ENCODE assay signal across 7 cellular contexts in the genomic region with DNA sequence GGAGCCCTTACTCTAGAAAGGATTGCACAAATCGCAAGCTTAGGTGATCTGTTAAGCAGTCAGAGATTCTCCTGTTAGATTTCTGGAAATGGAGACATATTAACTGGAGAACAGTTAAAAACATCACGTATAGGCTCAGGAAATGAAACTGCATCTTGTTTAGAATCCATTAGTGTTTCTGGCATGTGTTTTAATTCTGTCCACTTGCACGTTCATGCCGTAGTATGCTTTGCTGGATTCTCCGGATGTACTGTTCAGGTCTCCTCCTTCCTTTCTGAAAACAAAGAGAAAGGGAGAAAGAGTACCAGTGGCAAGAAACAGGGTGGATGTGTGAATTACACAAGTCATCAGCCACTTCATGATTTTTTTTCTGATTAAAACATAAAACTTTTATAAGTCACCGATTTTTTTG.
DNase-seq lines count a peak whose midpoint lies in the region; ATAC-seq and TF ChIP-seq lines count a peak whose summit lies in the region.

No MANE protein-coding gene starts in this region.

- H3K4me3 ChIP-seq in NB4 (ENCODE audit: low read depth, low read length) (peak overlapping the region; percentile 21), choroid plexus epithelial cell (ENCODE audit: low read depth, low read length) (peak overlapping the region; percentile 78), muscle layer of duodenum (ENCODE audit: low read depth in 1 of 2, low read length in 2 of 2) (peak overlapping the region; percentile 96 to 98)

- no peak for TF ChIP-seq CTCF in GM10266 (IDR thresholded peaks at IDR 0.05; ENCODE audit: control insufficient read depth, insufficient read depth, low read depth, missing control alignments)
- TF ChIP-seq CTCF in NB4 (IDR thresholded peaks at IDR 0.05; ENCODE audit: low read depth, low read length), result no peak
- no peak for TF ChIP-seq CTCF in choroid plexus epithelial cell (conservative IDR thresholded peaks at IDR 0.05; ENCODE audit: low read depth, low read length)

- DNase-seq in GM10266 (ENCODE audit: extremely low spot score), result peak; percentile 46
- DNase-seq in NB4 (ENCODE audit: low read depth), result no peak
- DNase-seq in choroid plexus epithelial cell (ENCODE audit: low read depth), result peak; percentile 53
- no peak for DNase-seq in activated CD4-positive, CD25-positive, alpha-beta regulatory T cell treated with anti-CD3 and anti-CD28 coated beads, Interleukin-2, amount 50 U/mL, for 72 hours
- no peak for DNase-seq in activated effector memory CD4-positive, alpha-beta T cell treated with Interleukin-2 at 50 U/mL for 16 hours

- no peak for ATAC-seq in HG03196 (IDR thresholded peaks at IDR 0.05; ENCODE audit: unreplicated experiment)

- H3K36me3 ChIP-seq in muscle layer of duodenum (ENCODE audit: control insufficient read depth in 1 of 2, insufficient read depth in 2 of 2, low read length in 2 of 2), result no peaks in the 10 kb centered on the region

- H3K4me1 ChIP-seq in muscle layer of duodenum (ENCODE audit: control insufficient read depth in 1 of 2, insufficient read depth in 2 of 2, low read length in 2 of 2), result peaks cover 2 to 29% of the 10 kb centered on the region in 2 donors

- TF ChIP-seq POLR2A in NB4 (IDR thresholded peaks at IDR 0.05; ENCODE audit: extremely low read depth, insufficient read length), result no peak

- H3K27ac ChIP-seq in muscle layer of duodenum (ENCODE audit: low read length), result peak overlapping the region; percentile 92

- no peaks in the 10 kb centered on the region for H3K27me3 ChIP-seq in muscle layer of duodenum (ENCODE audit: low read depth, low read length)

- no peaks in the 10 kb centered on the region for H3K9me3 ChIP-seq in muscle layer of duodenum (ENCODE audit: control insufficient read depth in 1 of 2, low read length in 2 of 2)

Comparison
In these comparisons a context has a peak if more than half of its experiments do, and no peak if none do; other contexts are left out.
1. DNase-seq: peak in GM10266 (single experiment) and choroid plexus epithelial cell (single experiment); none in NB4 (single experiment), activated CD4-positive, CD25-positive, alpha-beta regulatory T cell treated with anti-CD3 and anti-CD28 coated beads, Interleukin-2, amount 50 U/mL, for 72 hours (single experiment) and activated effector memory CD4-positive, alpha-beta T cell treated with Interleukin-2 at 50 U/mL for 16 hours (single experiment).
2. H3K4me3 ChIP-seq: peak in every context shown above with its lines; median percentile 97 in muscle layer of duodenum; 78 in choroid plexus epithelial cell; 21 in NB4.